In the genomic region with DNA sequence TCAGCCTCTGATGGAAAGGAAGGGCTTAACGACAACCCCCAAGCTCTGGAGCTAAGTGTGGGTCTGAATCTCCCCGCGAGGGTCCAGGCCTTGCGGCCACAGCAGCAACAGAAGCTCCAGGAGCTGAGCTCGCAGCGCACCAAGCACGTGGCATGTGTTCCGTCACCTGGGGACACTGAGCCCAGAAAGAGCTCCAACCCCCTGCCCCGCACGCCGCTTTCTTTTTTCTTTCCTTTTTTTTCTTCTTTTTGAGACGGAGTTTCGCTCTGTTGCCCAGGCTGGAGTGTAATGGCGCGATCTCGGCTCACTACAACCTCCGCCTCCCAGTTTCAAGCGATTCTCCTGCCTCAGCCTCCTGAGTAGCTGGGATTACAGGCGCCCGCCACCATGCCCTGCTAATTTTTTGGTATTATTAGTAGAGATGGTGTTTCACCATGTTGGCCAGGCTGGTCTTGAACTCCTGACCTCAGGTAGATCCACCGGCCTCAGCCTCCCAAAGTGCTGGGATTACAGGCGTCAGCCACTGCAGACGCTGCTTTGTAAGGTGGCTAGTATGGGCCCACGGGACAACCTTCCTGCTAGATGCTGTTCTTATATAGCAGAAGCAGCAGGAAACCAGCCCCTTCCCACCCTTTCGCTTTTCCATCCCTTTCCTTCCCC, we compare ENCODE assay signal across 8 cellular contexts. TPM values are rescaled to one million over a fixed set of nuclear protein-coding genes. Genes with fewer than 3 reads are reported as not detected.
DNase-seq lines count a peak whose midpoint lies in the region; ATAC-seq, FAIRE-seq and TF ChIP-seq lines count a peak whose summit lies in the region.

No MANE protein-coding gene starts in this region.

- H3K9me3 Mint-ChIP-seq in activated CD4-positive, alpha-beta T cell treated with anti-CD3 and anti-CD28 coated beads, Interleukin-2, amount 10 ng/mL, durations not matched to agents 7 days and 5 days: no peaks in the 10 kb centered on the region
- H3K9me3 Mint-ChIP-seq in activated T-helper 17 cell treated with anti-CD3 and anti-CD28 coated beads, Interleukin-2, amount 50 U/mL, for 72 hours: no peaks in the 10 kb centered on the region

- H3K4me3 ChIP-seq in kidney (ENCODE audit: low read length in 2 of 2) (peak overlapping the region; percentile 56 to 60), thyroid gland (replicated peaks in 1 of 3) (no peak overlapping the region)

- H3K9ac ChIP-seq in kidney (ENCODE audit: low read length in 2 of 2): peak overlapping the region in 1 of 2 donors; percentile 46

- WGBS in thyroid gland, 2 donors: 67 to 74% methylated on average over 25 of the region's 25 CpGs

- peak overlapping the region; percentile 72 for H3K27ac Mint-ChIP-seq in activated CD4-positive, alpha-beta T cell treated with anti-CD3 and anti-CD28 coated beads, Interleukin-2, amount 10 ng/mL, durations not matched to agents 7 days and 5 days
- peak overlapping the region; percentile 50 for H3K27ac Mint-ChIP-seq in activated T-helper 17 cell treated with anti-CD3 and anti-CD28 coated beads, Interleukin-2, amount 50 U/mL, for 72 hours

- DNase-seq in activated CD4-positive, alpha-beta T cell treated with anti-CD3 and anti-CD28 coated beads, Interleukin-2, amount 10 ng/mL, durations not matched to agents 7 days and 5 days: no peak
- DNase-seq in activated CD4-positive, alpha-beta T cell treated with anti-CD3 and anti-CD28 coated beads, Interleukin-2, amount 50 U/mL, for 1 hour: no peak
- DNase-seq in kidney (no peak), thyroid gland (no peak), NCI-H1092 (lab: John Stamatoyannopoulos, UW) (no peak), NCI-H1417 treated with DMSO at 0.1 percent for 48 hours (lab: John Stamatoyannopoulos, UW) (no peak)

- CTCF ChIA-PET in activated CD4-positive, alpha-beta T cell treated with anti-CD3 and anti-CD28 coated beads, Interleukin-2, amount 10 ng/mL, durations not matched to agents 7 days and 5 days (lab: Charles Lee): interaction anchor here (1.1 to 1.9 kb wide), 4 partner anchors 10 to 197 kb away, joined by 3 to 11 read pairs (median 4); no protein-coding TSS in a partner anchor

- peaks cover 7% of the 10 kb centered on the region for H3K36me3 Mint-ChIP-seq in activated CD4-positive, alpha-beta T cell treated with anti-CD3 and anti-CD28 coated beads, Interleukin-2, amount 10 ng/mL, durations not matched to agents 7 days and 5 days (ENCODE audit: low read depth)
- H3K36me3 Mint-ChIP-seq in activated T-helper 17 cell treated with anti-CD3 and anti-CD28 coated beads, Interleukin-2, amount 50 U/mL, for 72 hours (ENCODE audit: low read depth): peaks cover 36% of the 10 kb centered on the region

- H3K27ac ChIP-seq in kidney (ENCODE audit: low read depth in 2 of 2, low read length in 2 of 2) (peak overlapping the region in 1 of 2 donors; percentile 48), thyroid gland (peak overlapping the region; percentile 10 to 50 (median 37))

- no peak for FAIRE-seq in kidney (lab: Jason Lieb, UNC)

- no peaks in the 10 kb centered on the region for H3K27me3 ChIP-seq in thyroid gland

- intact Hi-C loops in kidney (cut with DNase I) (no loop called here), thyroid gland (cut with DNase I) (no loop called here)

- peaks cover 3 to 4% of the 10 kb centered on the region in 2 donors for H3K36me3 ChIP-seq in kidney (ENCODE audit: control insufficient read depth in 1 of 2, insufficient read depth in 2 of 2, low read length in 2 of 2)
- no peaks in the 10 kb centered on the region for H3K36me3 ChIP-seq in thyroid gland

- H3K4me1 ChIP-seq in kidney (ENCODE audit: control insufficient read depth in 1 of 2, insufficient read depth in 1 of 2, low read depth in 1 of 2, low read length in 2 of 2) (peaks cover 11 to 12% of the 10 kb centered on the region in 2 donors), thyroid gland (peaks cover 4 to 14% of the 10 kb centered on the region in 2 donors)

- no peak for TF ChIP-seq POLR2A in thyroid gland (IDR thresholded peaks at IDR 0.05)

- peaks cover 31% of the 10 kb centered on the region for H3K4me1 Mint-ChIP-seq in activated CD4-positive, alpha-beta T cell treated with anti-CD3 and anti-CD28 coated beads, Interleukin-2, amount 10 ng/mL, durations not matched to agents 7 days and 5 days
- H3K4me1 Mint-ChIP-seq in activated T-helper 17 cell treated with anti-CD3 and anti-CD28 coated beads, Interleukin-2, amount 50 U/mL, for 72 hours: peaks cover 21% of the 10 kb centered on the region

- TF ChIP-seq CTCF in kidney (IDR thresholded peaks at IDR 0.05; ENCODE audit: borderline replicate concordance, extremely low read depth, insufficient read depth): no peak
- TF ChIP-seq CTCF in thyroid gland (IDR thresholded peaks at IDR 0.05): no peak

- no peaks in the 10 kb centered on the region for H3K9me3 ChIP-seq in kidney (ENCODE audit: control insufficient read depth in 1 of 2, low read length in 2 of 2)
- no peaks in the 10 kb centered on the region for H3K9me3 ChIP-seq in thyroid gland

- peak overlapping the region; percentile 72 for H3K4me3 Mint-ChIP-seq in activated CD4-positive, alpha-beta T cell treated with anti-CD3 and anti-CD28 coated beads, Interleukin-2, amount 10 ng/mL, durations not matched to agents 7 days and 5 days
- H3K4me3 Mint-ChIP-seq in activated T-helper 17 cell treated with anti-CD3 and anti-CD28 coated beads, Interleukin-2, amount 50 U/mL, for 72 hours: peak overlapping the region; percentile 89

- H3K27me3 Mint-ChIP-seq in activated CD4-positive, alpha-beta T cell treated with anti-CD3 and anti-CD28 coated beads, Interleukin-2, amount 10 ng/mL, durations not matched to agents 7 days and 5 days: no peaks in the 10 kb centered on the region
- H3K27me3 Mint-ChIP-seq in activated T-helper 17 cell treated with anti-CD3 and anti-CD28 coated beads, Interleukin-2, amount 50 U/mL, for 72 hours: no peaks in the 10 kb centered on the region

- no peak for ATAC-seq in activated T-helper 17 cell treated with anti-CD3 and anti-CD28 coated beads, Interleukin-2, amount 50 U/mL, for 72 hours (replicated peaks)
- no peak for ATAC-seq in HG03159 (IDR thresholded peaks at IDR 0.05; ENCODE audit: unreplicated experiment)

- POLR2A ChIA-PET in activated CD4-positive, alpha-beta T cell treated with anti-CD3 and anti-CD28 coated beads, Interleukin-2, amount 10 ng/mL, durations not matched to agents 7 days and 5 days (lab: Charles Lee): no interaction called here

RNA-seq across cellular contexts. Expression of a gene that starts 0.7 kb away (rescaled TPM):
- total RNA-seq in activated CD4-positive, alpha-beta T cell treated with anti-CD3 and anti-CD28 coated beads, Interleukin-2, amount 10 ng/mL, durations not matched to agents 7 days and 5 days: 10 to 100 TPM; 35.0 to 43.6 TPM
- 100 to 1,000 TPM in 1 of 2 donors, 10 to 100 TPM in 1; 80.1 to 110 TPM for total RNA-seq in activated T-helper 17 cell treated with anti-CD3 and anti-CD28 coated beads, Interleukin-2, amount 50 U/mL, for 72 hours
- total RNA-seq in kidney (44.4 TPM), thyroid gland (10 to 100 TPM; 44.7 to 65.4 (median 52.2) TPM)
- 43.1 TPM for polyA plus RNA-seq in kidney (ENCODE audit: insufficient read depth, low read depth, low replicate concordance)

RNA-seq across cellular contexts. Expression of a gene that starts 36.1 kb away (rescaled TPM):
- 10 to 100 TPM; 69.3 to 78.2 TPM for total RNA-seq in activated CD4-positive, alpha-beta T cell treated with anti-CD3 and anti-CD28 coated beads, Interleukin-2, amount 10 ng/mL, durations not matched to agents 7 days and 5 days
- 100 to 1,000 TPM in 1 of 2 donors, 10 to 100 TPM in 1; 83.5 to 122 TPM for total RNA-seq in activated T-helper 17 cell treated with anti-CD3 and anti-CD28 coated beads, Interleukin-2, amount 50 U/mL, for 72 hours
- total RNA-seq in kidney (128 TPM), thyroid gland (10 to 100 TPM; 29.6 to 43.5 (median 36.7) TPM)
- polyA plus RNA-seq in kidney (ENCODE audit: insufficient read depth, low read depth, low replicate concordance): 27.3 TPM

Comparison
In these comparisons a context has a peak if more than half of its experiments do, and no peak if none do; other contexts are left out.
1. H3K4me3 ChIP-seq: peak in kidney (2 of 2); none in thyroid gland (0 of 3).